9 cellular contexts compared by ENCODE assay signal in the genomic region with DNA sequence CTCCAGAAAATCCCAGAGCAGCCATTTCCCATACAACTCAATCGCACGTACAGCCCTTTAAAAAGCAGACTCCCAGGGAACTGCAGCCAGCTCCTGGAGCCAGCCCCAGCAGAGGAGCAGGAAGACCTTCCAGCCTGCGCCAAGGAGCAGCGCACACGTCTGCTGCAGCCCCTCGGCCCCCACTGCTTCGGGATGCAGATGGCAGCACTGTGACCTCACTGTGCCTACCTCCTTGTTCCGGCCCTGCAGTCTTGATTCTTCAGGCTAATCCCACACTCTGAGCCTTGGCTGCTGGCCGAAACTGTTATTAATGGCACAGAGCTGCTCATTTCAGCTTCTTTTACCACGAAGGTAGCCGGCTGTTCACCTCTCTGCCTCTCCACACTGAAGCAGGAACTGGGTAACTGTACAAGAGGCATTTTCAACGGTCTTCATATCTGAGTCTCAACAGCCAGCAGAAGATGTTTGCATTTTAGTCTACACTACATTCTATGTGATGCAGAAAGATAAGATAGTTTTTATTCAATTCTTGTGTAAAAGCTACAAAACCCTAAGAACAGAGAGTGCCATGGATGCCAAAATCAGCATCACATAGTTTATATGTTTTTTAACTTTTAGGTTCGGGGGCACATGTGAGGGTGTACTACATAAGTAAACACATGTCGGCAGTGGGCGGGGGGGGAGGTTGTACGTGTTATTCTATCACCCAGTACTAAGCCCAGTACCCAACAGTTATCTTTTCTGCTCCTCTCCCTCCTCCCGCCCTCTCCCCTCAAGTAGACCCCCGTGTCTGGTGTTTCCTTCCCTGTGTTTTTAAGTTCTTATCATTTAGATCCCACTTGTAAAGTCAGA.
DNase-seq lines count a peak whose midpoint lies in the region; ATAC-seq lines count a peak whose summit lies in the region.
"Had no signal": no experiment of that assay in that cellular context is flagged by ENCODE, and none has a peak within 500 bp of the region (broad histone marks: within the 10 kb centered on the region; RNA-seq: fewer than 3 reads in every experiment).

No MANE protein-coding gene starts in this region.

- peak overlapping the region; percentile 82 to 94 (median 88) for H3K4me3 Mint-ChIP-seq in CD4-positive, CD25-positive, alpha-beta regulatory T cell
- H3K4me3 Mint-ChIP-seq in IgD-negative memory B cell: peak overlapping the region in 2 of 4 donors; percentile 49 to 51
- peak overlapping the region; percentile 47 for H3K4me3 Mint-ChIP-seq in activated naive CD8-positive, alpha-beta T cell treated with anti-CD3 and anti-CD28 coated beads for 36 hours

- no peaks in the 10 kb centered on the region for H3K27me3 ChIP-seq in CD4-positive, CD25-positive, alpha-beta regulatory T cell (ENCODE audit: control insufficient read depth, insufficient read depth, low read length)

- H3K4me3 ChIP-seq in CD4-positive, CD25-positive, alpha-beta regulatory T cell (ENCODE audit: low read depth, low read length): peak overlapping the region; percentile 77

- DNase-seq in CD4-positive, CD25-positive, alpha-beta regulatory T cell: no peak
- DNase-seq in activated naive CD8-positive, alpha-beta T cell treated with anti-CD3 and anti-CD28 coated beads for 36 hours: no peak
- DNase-seq in middle frontal gyrus (ENCODE audit: extremely low spot score, low spot score) (peak; percentile 30), activated gamma-delta T cell (lab: John Stamatoyannopoulos, UW) (no peak), kidney tubule cell (ENCODE audit: low spot score) (no peak), GM19238 (ENCODE audit: insufficient read length, low spot score) (no peak)
- DNase-seq: NCI-H510A had no signal

- H3K27ac ChIP-seq in CD4-positive, CD25-positive, alpha-beta regulatory T cell (ENCODE audit: insufficient read depth, low read length, poor library complexity, severe bottlenecking): peak overlapping the region; percentile 85

- no peaks in the 10 kb centered on the region for H3K36me3 ChIP-seq in CD4-positive, CD25-positive, alpha-beta regulatory T cell (ENCODE audit: control insufficient read depth, insufficient read depth, low read length)

- peaks cover 96% of the 10 kb centered on the region for H3K4me1 ChIP-seq in CD4-positive, CD25-positive, alpha-beta regulatory T cell (ENCODE audit: control insufficient read depth, insufficient read depth, low read length, poor library complexity, severe bottlenecking)

- ATAC-seq in CD4-positive, CD25-positive, alpha-beta regulatory T cell (ENCODE audit: low read depth in 2 of 2): no peak
- ATAC-seq in GM21786 (IDR thresholded peaks at IDR 0.05; ENCODE audit: unreplicated experiment): no peak

- H3K36me3 Mint-ChIP-seq in CD4-positive, CD25-positive, alpha-beta regulatory T cell: peaks cover 4% of the 10 kb centered on the region
- H3K36me3 Mint-ChIP-seq in IgD-negative memory B cell: peaks cover 1% of the 10 kb centered on the region
- peaks cover 46% of the 10 kb centered on the region for H3K36me3 Mint-ChIP-seq in activated naive CD8-positive, alpha-beta T cell treated with anti-CD3 and anti-CD28 coated beads for 36 hours

- H3K27me3 Mint-ChIP-seq in CD4-positive, CD25-positive, alpha-beta regulatory T cell: no peaks in the 10 kb centered on the region
- no peaks in the 10 kb centered on the region for H3K27me3 Mint-ChIP-seq in IgD-negative memory B cell
- peaks cover 4% of the 10 kb centered on the region for H3K27me3 Mint-ChIP-seq in activated naive CD8-positive, alpha-beta T cell treated with anti-CD3 and anti-CD28 coated beads for 36 hours

- no peaks in the 10 kb centered on the region for H3K9me3 ChIP-seq in CD4-positive, CD25-positive, alpha-beta regulatory T cell (ENCODE audit: control insufficient read depth in 2 of 2, low read length in 2 of 2)

- peaks cover 35 to 97% (median 80%) of the 10 kb centered on the region in 4 donors for H3K4me1 Mint-ChIP-seq in CD4-positive, CD25-positive, alpha-beta regulatory T cell
- H3K4me1 Mint-ChIP-seq in IgD-negative memory B cell: peaks cover 47 to 66% (median 64%) of the 10 kb centered on the region in 3 donors
- H3K4me1 Mint-ChIP-seq in activated naive CD8-positive, alpha-beta T cell treated with anti-CD3 and anti-CD28 coated beads for 36 hours: peaks cover 88% of the 10 kb centered on the region

- peak overlapping the region; percentile 91 to 96 (median 92) for H3K27ac Mint-ChIP-seq in CD4-positive, CD25-positive, alpha-beta regulatory T cell
- H3K27ac Mint-ChIP-seq in IgD-negative memory B cell: peak overlapping the region; percentile 15 to 63 (median 51)
- peak overlapping the region; percentile 89 for H3K27ac Mint-ChIP-seq in activated naive CD8-positive, alpha-beta T cell treated with anti-CD3 and anti-CD28 coated beads for 36 hours

- H3K9me3 Mint-ChIP-seq in CD4-positive, CD25-positive, alpha-beta regulatory T cell: no peaks in the 10 kb centered on the region
- H3K9me3 Mint-ChIP-seq in IgD-negative memory B cell: no peaks in the 10 kb centered on the region
- H3K9me3 Mint-ChIP-seq in activated naive CD8-positive, alpha-beta T cell treated with anti-CD3 and anti-CD28 coated beads for 36 hours: no peaks in the 10 kb centered on the region
